ENCODE assay signal across 1 cellular context in the genomic region with DNA sequence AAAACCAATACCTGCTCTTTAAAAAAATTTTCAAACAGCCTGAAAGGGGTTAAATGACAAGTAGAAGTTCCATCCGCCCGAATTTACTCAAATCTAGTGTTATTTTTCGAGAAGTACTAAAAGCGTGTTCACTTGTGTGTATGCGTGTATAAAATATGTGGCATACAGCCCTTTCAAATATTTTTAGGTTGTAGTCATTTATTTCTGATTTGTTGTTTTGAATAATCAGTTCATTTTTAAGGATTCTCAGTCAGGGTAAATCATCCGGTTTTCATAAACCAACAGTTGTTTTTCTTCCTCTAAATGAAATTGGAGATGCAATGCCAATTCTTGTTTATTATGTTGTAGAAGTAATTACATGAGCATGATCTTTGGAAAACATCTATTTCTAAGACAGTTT.
TF ChIP-seq lines count a peak whose summit lies in the region.

No MANE protein-coding gene starts in this region.

TF ChIP-seq in IMR-90, 13 proteins besides CTCF, POLR2A, EP300 and RAD21 (continued from another document):
- TF ChIP-seq, protein P1, sequence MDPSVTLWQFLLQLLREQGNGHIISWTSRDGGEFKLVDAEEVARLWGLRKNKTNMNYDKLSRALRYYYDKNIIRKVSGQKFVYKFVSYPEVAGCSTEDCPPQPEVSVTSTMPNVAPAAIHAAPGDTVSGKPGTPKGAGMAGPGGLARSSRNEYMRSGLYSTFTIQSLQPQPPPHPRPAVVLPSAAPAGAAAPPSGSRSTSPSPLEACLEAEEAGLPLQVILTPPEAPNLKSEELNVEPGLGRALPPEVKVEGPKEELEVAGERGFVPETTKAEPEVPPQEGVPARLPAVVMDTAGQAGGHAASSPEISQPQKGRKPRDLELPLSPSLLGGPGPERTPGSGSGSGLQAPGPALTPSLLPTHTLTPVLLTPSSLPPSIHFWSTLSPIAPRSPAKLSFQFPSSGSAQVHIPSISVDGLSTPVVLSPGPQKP (IDR thresholded peaks at IDR 0.05; ENCODE audit: borderline replicate concordance, low read depth, low read length) = no peak
- no peak for TF ChIP-seq MAZ (IDR thresholded peaks at IDR 0.05; ENCODE audit: borderline replicate concordance, low read depth, low read length)
- no peak for TF ChIP-seq CEBPB (IDR thresholded peaks at IDR 0.05; ENCODE audit: low read depth, low read length)
- no peak for TF ChIP-seq MXI1 (IDR thresholded peaks at IDR 0.05; ENCODE audit: borderline replicate concordance, low read depth, low read length)
- TF ChIP-seq, protein P2, sequence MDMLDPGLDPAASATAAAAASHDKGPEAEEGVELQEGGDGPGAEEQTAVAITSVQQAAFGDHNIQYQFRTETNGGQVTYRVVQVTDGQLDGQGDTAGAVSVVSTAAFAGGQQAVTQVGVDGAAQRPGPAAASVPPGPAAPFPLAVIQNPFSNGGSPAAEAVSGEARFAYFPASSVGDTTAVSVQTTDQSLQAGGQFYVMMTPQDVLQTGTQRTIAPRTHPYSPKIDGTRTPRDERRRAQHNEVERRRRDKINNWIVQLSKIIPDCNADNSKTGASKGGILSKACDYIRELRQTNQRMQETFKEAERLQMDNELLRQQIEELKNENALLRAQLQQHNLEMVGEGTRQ (IDR thresholded peaks at IDR 0.05; ENCODE audit: low read depth, low read length) = no peak
- no peak for TF ChIP-seq BHLHE40 (IDR thresholded peaks at IDR 0.05; ENCODE audit: low read depth, low read length)
- no peak for TF ChIP-seq FOS (IDR thresholded peaks at IDR 0.05; ENCODE audit: low read depth, low read length)
- no peak for TF ChIP-seq MAFK (IDR thresholded peaks at IDR 0.05; ENCODE audit: low read depth, low read length)
- no peak for TF ChIP-seq SMC3 (IDR thresholded peaks at IDR 0.05; ENCODE audit: low read depth, low read length)
- no peak for TF ChIP-seq RCOR1 (IDR thresholded peaks at IDR 0.05; ENCODE audit: insufficient replicate concordance, low read length)
- TF ChIP-seq RFX5 (IDR thresholded peaks at IDR 0.05; ENCODE audit: low read depth, low read length) = no peak
TF ChIP-seq in IMR-90: peak in this region for 0.
